Comparison of ENCODE assay signal across 1 cellular context in genomic region chr1:234961468-234962339, GRCh38.
A peak's percentile ranks its signal among the peaks of the same experiment; 100 is the strongest.
TF ChIP-seq lines count a peak whose summit lies in the region.

No MANE protein-coding gene starts in this region.

TF ChIP-seq in GM12878, 131 proteins besides CTCF, POLR2A, EP300 and RAD21 (continued from another document and continues in another):
- TF ChIP-seq PRDM15 (CRISPR knock-in tag; IDR thresholded peaks at IDR 0.05) (no peak), FOXM1 (IDR thresholded peaks at IDR 0.05; ENCODE audit: low read depth, low read length) (no peak), POLR2AphosphoS5 (IDR thresholded peaks at IDR 0.05; ENCODE audit: low read length) (peak; percentile 19; the same call in 1 of the 2 replicates), RAD51 (IDR thresholded peaks at IDR 0.05) (no peak), NR2F1 (conservative IDR thresholded peaks at IDR 0.05) (0 out of 2 replicates have a peak, but pooled peaks have one; percentile 47), USF1 (IDR thresholded peaks at IDR 0.05; ENCODE audit: borderline replicate concordance, extremely low read length, insufficient read depth, low read depth, low read length) (no peak), MTA2 (IDR thresholded peaks at IDR 0.05; ENCODE audit: low read depth) (0 out of 2 replicates have a peak, but pooled peaks have one; percentile 11), TBL1XR1 (IDR thresholded peaks at IDR 0.05; ENCODE audit: low read depth, low read length) (no peak; the same call in 1 of the 2 replicates), ZSCAN29 (IDR thresholded peaks at IDR 0.05) (no peak; the same call in 1 of the 2 replicates), SREBF2 (IDR thresholded peaks at IDR 0.05; ENCODE audit: low read length) (no peak), POU2F2 (IDR thresholded peaks at IDR 0.05; ENCODE audit: borderline replicate concordance, low read depth, low read length) (no peak; the same call in 2 of the 3 replicates), RCOR1 (conservative IDR thresholded peaks at IDR 0.05; ENCODE audit: low read depth, low read length) (no peak), ZBED1 (IDR thresholded peaks at IDR 0.05; ENCODE audit: borderline replicate concordance) (peak; percentile 19; the same call in 1 of the 2 replicates), ELK1 (IDR thresholded peaks at IDR 0.05; ENCODE audit: low read depth, low read length) (no peak), CHD1 (IDR thresholded peaks at IDR 0.05; ENCODE audit: low read depth, low read length) (no peak), IKZF1 (conservative IDR thresholded peaks at IDR 0.05) (no peak), NBN (IDR thresholded peaks at IDR 0.05) (no peak; the same call in 1 of the 2 replicates), MEF2A (IDR thresholded peaks at IDR 0.05; ENCODE audit: insufficient read depth, low read depth, low read length) (0 out of 2 replicates have a peak, but pooled peaks have one; percentile 43), NRF1 (conservative IDR thresholded peaks at IDR 0.05; ENCODE audit: low read depth, low read length) (no peak), MLLT1 (IDR thresholded peaks at IDR 0.05) (0 out of 2 replicates have a peak, but pooled peaks have one; percentile 15), RB1 (IDR thresholded peaks at IDR 0.05; ENCODE audit: borderline replicate concordance) (no peak), SMC3 (IDR thresholded peaks at IDR 0.05; ENCODE audit: borderline replicate concordance, low read length) (peak; percentile 2; the same call in 1 of the 2 replicates), CBX5 (IDR thresholded peaks at IDR 0.05; ENCODE audit: low read depth) (no peak), MTA3 (IDR thresholded peaks at IDR 0.05; ENCODE audit: borderline replicate concordance, low read length) (no peak), IRF3 (IDR thresholded peaks at IDR 0.05) (no peak), DPF2 (IDR thresholded peaks at IDR 0.05) (no peak), ZNF217 (IDR thresholded peaks at IDR 0.05) (no peak), TARDBP (IDR thresholded peaks at IDR 0.05; ENCODE audit: borderline replicate concordance) (0 out of 2 replicates have a peak, but pooled peaks have one; percentile 66)
- TF ChIP-seq, protein P1, sequence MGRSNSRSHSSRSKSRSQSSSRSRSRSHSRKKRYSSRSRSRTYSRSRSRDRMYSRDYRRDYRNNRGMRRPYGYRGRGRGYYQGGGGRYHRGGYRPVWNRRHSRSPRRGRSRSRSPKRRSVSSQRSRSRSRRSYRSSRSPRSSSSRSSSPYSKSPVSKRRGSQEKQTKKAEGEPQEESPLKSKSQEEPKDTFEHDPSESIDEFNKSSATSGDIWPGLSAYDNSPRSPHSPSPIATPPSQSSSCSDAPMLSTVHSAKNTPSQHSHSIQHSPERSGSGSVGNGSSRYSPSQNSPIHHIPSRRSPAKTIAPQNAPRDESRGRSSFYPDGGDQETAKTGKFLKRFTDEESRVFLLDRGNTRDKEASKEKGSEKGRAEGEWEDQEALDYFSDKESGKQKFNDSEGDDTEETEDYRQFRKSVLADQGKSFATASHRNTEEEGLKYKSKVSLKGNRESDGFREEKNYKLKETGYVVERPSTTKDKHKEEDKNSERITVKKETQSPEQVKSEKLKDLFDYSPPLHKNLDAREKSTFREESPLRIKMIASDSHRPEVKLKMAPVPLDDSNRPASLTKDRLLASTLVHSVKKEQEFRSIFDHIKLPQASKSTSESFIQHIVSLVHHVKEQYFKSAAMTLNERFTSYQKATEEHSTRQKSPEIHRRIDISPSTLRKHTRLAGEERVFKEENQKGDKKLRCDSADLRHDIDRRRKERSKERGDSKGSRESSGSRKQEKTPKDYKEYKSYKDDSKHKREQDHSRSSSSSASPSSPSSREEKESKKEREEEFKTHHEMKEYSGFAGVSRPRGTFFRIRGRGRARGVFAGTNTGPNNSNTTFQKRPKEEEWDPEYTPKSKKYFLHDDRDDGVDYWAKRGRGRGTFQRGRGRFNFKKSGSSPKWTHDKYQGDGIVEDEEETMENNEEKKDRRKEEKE (IDR thresholded peaks at IDR 0.05): no peak
- TF ChIP-seq, protein P2, sequence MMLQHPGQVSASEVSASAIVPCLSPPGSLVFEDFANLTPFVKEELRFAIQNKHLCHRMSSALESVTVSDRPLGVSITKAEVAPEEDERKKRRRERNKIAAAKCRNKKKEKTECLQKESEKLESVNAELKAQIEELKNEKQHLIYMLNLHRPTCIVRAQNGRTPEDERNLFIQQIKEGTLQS (IDR thresholded peaks at IDR 0.05; ENCODE audit: borderline replicate concordance, extremely low read depth, low read depth, low read length): no peak
- TF ChIP-seq, protein P3, sequence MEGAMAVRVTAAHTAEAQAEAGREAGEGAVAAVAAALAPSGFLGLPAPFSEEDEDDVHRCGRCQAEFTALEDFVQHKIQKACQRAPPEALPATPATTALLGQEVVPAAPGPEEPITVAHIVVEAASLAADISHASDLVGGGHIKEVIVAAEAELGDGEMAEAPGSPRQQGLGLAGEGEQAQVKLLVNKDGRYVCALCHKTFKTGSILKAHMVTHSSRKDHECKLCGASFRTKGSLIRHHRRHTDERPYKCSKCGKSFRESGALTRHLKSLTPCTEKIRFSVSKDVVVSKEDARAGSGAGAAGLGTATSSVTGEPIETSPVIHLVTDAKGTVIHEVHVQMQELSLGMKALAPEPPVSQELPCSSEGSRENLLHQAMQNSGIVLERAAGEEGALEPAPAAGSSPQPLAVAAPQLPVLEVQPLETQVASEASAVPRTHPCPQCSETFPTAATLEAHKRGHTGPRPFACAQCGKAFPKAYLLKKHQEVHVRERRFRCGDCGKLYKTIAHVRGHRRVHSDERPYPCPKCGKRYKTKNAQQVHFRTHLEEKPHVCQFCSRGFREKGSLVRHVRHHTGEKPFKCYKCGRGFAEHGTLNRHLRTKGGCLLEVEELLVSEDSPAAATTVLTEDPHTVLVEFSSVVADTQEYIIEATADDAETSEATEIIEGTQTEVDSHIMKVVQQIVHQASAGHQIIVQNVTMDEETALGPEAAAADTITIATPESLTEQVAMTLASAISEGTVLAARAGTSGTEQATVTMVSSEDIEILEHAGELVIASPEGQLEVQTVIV (IDR thresholded peaks at IDR 0.05; ENCODE audit: borderline replicate concordance, partially characterized antibody): no peak
- TF ChIP-seq, protein P4, sequence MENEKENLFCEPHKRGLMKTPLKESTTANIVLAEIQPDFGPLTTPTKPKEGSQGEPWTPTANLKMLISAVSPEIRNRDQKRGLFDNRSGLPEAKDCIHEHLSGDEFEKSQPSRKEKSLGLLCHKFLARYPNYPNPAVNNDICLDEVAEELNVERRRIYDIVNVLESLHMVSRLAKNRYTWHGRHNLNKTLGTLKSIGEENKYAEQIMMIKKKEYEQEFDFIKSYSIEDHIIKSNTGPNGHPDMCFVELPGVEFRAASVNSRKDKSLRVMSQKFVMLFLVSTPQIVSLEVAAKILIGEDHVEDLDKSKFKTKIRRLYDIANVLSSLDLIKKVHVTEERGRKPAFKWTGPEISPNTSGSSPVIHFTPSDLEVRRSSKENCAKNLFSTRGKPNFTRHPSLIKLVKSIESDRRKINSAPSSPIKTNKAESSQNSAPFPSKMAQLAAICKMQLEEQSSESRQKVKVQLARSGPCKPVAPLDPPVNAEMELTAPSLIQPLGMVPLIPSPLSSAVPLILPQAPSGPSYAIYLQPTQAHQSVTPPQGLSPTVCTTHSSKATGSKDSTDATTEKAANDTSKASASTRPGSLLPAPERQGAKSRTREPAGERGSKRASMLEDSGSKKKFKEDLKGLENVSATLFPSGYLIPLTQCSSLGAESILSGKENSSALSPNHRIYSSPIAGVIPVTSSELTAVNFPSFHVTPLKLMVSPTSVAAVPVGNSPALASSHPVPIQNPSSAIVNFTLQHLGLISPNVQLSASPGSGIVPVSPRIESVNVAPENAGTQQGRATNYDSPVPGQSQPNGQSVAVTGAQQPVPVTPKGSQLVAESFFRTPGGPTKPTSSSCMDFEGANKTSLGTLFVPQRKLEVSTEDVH (IDR thresholded peaks at IDR 0.05; ENCODE audit: low read depth, partially characterized antibody): no peak
- TF ChIP-seq, protein P5, sequence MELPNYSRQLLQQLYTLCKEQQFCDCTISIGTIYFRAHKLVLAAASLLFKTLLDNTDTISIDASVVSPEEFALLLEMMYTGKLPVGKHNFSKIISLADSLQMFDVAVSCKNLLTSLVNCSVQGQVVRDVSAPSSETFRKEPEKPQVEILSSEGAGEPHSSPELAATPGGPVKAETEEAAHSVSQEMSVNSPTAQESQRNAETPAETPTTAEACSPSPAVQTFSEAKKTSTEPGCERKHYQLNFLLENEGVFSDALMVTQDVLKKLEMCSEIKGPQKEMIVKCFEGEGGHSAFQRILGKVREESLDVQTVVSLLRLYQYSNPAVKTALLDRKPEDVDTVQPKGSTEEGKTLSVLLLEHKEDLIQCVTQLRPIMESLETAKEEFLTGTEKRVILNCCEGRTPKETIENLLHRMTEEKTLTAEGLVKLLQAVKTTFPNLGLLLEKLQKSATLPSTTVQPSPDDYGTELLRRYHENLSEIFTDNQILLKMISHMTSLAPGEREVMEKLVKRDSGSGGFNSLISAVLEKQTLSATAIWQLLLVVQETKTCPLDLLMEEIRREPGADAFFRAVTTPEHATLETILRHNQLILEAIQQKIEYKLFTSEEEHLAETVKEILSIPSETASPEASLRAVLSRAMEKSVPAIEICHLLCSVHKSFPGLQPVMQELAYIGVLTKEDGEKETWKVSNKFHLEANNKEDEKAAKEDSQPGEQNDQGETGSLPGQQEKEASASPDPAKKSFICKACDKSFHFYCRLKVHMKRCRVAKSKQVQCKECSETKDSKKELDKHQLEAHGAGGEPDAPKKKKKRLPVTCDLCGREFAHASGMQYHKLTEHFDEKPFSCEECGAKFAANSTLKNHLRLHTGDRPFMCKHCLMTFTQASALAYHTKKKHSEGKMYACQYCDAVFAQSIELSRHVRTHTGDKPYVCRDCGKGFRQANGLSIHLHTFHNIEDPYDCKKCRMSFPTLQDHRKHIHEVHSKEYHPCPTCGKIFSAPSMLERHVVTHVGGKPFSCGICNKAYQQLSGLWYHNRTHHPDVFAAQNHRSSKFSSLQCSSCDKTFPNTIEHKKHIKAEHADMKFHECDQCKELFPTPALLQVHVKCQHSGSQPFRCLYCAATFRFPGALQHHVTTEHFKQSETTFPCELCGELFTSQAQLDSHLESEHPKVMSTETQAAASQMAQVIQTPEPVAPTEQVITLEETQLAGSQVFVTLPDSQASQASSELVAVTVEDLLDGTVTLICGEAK (IDR thresholded peaks at IDR 0.05; ENCODE audit: borderline replicate concordance): no peak
